ENCODE assay signal across 8 cellular contexts in genomic region chr2:153477641-153478288, GRCh38. TPM values are rescaled to one million over a fixed set of nuclear protein-coding genes. Genes with fewer than 3 reads are reported as not detected.
A peak's percentile ranks its signal among the peaks of the same experiment; 100 is the strongest.
DNase-seq lines count a peak whose midpoint lies in the region; ATAC-seq and TF ChIP-seq lines count a peak whose summit lies in the region.

No MANE protein-coding gene starts in this region.

- POLR2A ChIA-PET in CD8-positive, alpha-beta T cell (lab: Charles Lee): no interaction called here

- H3K36me3 Mint-ChIP-seq in CD8-positive, alpha-beta T cell: no peaks in the 10 kb centered on the region
- H3K36me3 Mint-ChIP-seq in dendritic cell treated with granulocyte-macrophage colony-stimulating factor and Interleukin-4, amounts not matched to agents 40 ng/mL and 50 ng/mL, for 4 days (ENCODE audit: low read depth): no peaks in the 10 kb centered on the region
- no peaks in the 10 kb centered on the region for H3K36me3 Mint-ChIP-seq in nephron progenitor cell (ENCODE audit: low read depth)

- H3K36me3 ChIP-seq in CD8-positive, alpha-beta T cell (ENCODE audit: insufficient read depth, low read length): no peaks in the 10 kb centered on the region

- H3K27me3 Mint-ChIP-seq in CD8-positive, alpha-beta T cell (ENCODE audit: low read depth): peaks cover 58% of the 10 kb centered on the region
- peaks cover 58% of the 10 kb centered on the region for H3K27me3 Mint-ChIP-seq in dendritic cell treated with granulocyte-macrophage colony-stimulating factor and Interleukin-4, amounts not matched to agents 40 ng/mL and 50 ng/mL, for 4 days
- peaks cover 13% of the 10 kb centered on the region for H3K27me3 Mint-ChIP-seq in nephron progenitor cell (ENCODE audit: low read depth, poor library complexity)

- H3K4me1 Mint-ChIP-seq in CD8-positive, alpha-beta T cell (ENCODE audit: low read depth): peaks cover 22% of the 10 kb centered on the region
- peaks cover 17% of the 10 kb centered on the region for H3K4me1 Mint-ChIP-seq in dendritic cell treated with granulocyte-macrophage colony-stimulating factor and Interleukin-4, amounts not matched to agents 40 ng/mL and 50 ng/mL, for 4 days (ENCODE audit: low read depth)
- H3K4me1 Mint-ChIP-seq in nephron progenitor cell: peaks cover 84% of the 10 kb centered on the region

- ATAC-seq in CD8-positive, alpha-beta T cell: no peak
- no peak for ATAC-seq in GM21381 (IDR thresholded peaks at IDR 0.05; ENCODE audit: unreplicated experiment)

- no peaks in the 10 kb centered on the region for H3K9me3 ChIP-seq in CD8-positive, alpha-beta T cell (ENCODE audit: low read length)

- CTCF ChIA-PET in CD8-positive, alpha-beta T cell (lab: Charles Lee): interaction anchor here (2.1 kb wide), 1 partner anchor 8 kb away, joined by 10 read pairs; no protein-coding TSS in a partner anchor

- H3K9me3 Mint-ChIP-seq in CD8-positive, alpha-beta T cell: no peaks in the 10 kb centered on the region
- H3K9me3 Mint-ChIP-seq in dendritic cell treated with granulocyte-macrophage colony-stimulating factor and Interleukin-4, amounts not matched to agents 40 ng/mL and 50 ng/mL, for 4 days: no peaks in the 10 kb centered on the region
- no peaks in the 10 kb centered on the region for H3K9me3 Mint-ChIP-seq in nephron progenitor cell

- no peak for TF ChIP-seq CTCF in CD8-positive, alpha-beta T cell (IDR thresholded peaks at IDR 0.05)
- no peak for TF ChIP-seq CTCF in nephron progenitor cell (IDR thresholded peaks at IDR 0.05)

- no peak for DNase-seq in CD8-positive, alpha-beta T cell
- peak; percentile 23 for DNase-seq in NCI-H2029 (lab: John Stamatoyannopoulos, UW)
- DNase-seq in nephron progenitor cell: no peak
- no peak for DNase-seq in NCI-H446 treated with DMSO at 0.1 percent for 48 hours (lab: John Stamatoyannopoulos, UW)
- no peak for DNase-seq in activated CD4-positive, CD25-positive, alpha-beta regulatory T cell (lab: John Stamatoyannopoulos, UW)
- DNase-seq in activated CD8-positive, alpha-beta memory T cell treated with anti-CD3 and anti-CD28 coated beads, Interleukin-2, amount 50 U/mL, for 4 hours: no peak

- H3K27me3 ChIP-seq in CD8-positive, alpha-beta T cell (ENCODE audit: insufficient read depth, low read length): peaks cover 10% of the 10 kb centered on the region

- H3K4me3 ChIP-seq in CD8-positive, alpha-beta T cell (ENCODE audit: low read depth, low read length): peak overlapping the region; percentile 40

- intact Hi-C loops in CD8-positive, alpha-beta T cell (cut with DNase I, micrococcal nuclease): no loop called here
- intact Hi-C loops in dendritic cell treated with granulocyte-macrophage colony-stimulating factor and Interleukin-4, amounts not matched to agents 40 ng/mL and 50 ng/mL, for 4 days (cut with micrococcal nuclease): loop anchor here (5.0 kb wide), 1 partner anchor 615 kb away; no protein-coding TSS in a partner anchor

- H3K4me1 ChIP-seq in CD8-positive, alpha-beta T cell (ENCODE audit: insufficient read depth, low read length): peaks cover 21% of the 10 kb centered on the region

- peak overlapping the region; percentile 79 for H3K4me3 Mint-ChIP-seq in CD8-positive, alpha-beta T cell
- H3K4me3 Mint-ChIP-seq in dendritic cell treated with granulocyte-macrophage colony-stimulating factor and Interleukin-4, amounts not matched to agents 40 ng/mL and 50 ng/mL, for 4 days: peak overlapping the region; percentile 78
- peak overlapping the region; percentile 81 for H3K4me3 Mint-ChIP-seq in nephron progenitor cell

- H3K27ac ChIP-seq in CD8-positive, alpha-beta T cell (ENCODE audit: low read depth, low read length): no peak overlapping the region

- no peak overlapping the region for H3K27ac Mint-ChIP-seq in CD8-positive, alpha-beta T cell
- H3K27ac Mint-ChIP-seq in dendritic cell treated with granulocyte-macrophage colony-stimulating factor and Interleukin-4, amounts not matched to agents 40 ng/mL and 50 ng/mL, for 4 days: no peak overlapping the region
- H3K27ac Mint-ChIP-seq in nephron progenitor cell: peak overlapping the region; percentile 49

RNA-seq across cellular contexts. Expression of gene RPRM, which starts 0.8 kb away (rescaled TPM):
- under 1 TPM; 0.27 to 0.44 TPM for total RNA-seq in CD8-positive, alpha-beta T cell
